Comparison of ENCODE assay signal across 22 cellular contexts in the genomic region with DNA sequence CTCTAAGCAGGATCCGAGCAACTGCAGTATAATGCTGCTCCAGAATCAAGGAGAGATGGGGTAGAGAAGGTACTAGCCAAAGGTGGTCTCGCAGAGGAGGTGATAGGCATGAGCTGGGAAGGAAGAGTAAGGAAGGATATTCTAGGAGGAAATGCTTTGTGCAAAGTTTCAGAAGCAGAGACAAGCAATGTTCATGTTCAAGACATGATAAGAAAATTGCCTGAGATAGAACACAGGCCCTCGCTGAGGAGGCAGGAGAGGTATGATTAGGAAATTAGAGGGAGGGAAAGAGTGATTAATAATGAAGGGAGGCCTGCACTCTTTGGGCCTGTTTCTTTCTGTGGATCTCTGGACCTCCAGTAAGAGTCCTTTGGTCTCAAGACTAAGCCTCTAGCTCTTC. TPM values are rescaled to one million over a fixed set of nuclear protein-coding genes. Genes with fewer than 3 reads are reported as not detected.
DNase-seq lines count a peak whose midpoint lies in the region; ATAC-seq lines count a peak whose summit lies in the region.
"Had no signal": no experiment of that assay in that cellular context is flagged by ENCODE, and none has a peak within 500 bp of the region (broad histone marks: within the 10 kb centered on the region; RNA-seq: fewer than 3 reads in every experiment).

No MANE protein-coding gene starts in this region.

- H3K4me1 Mint-ChIP-seq in activated CD4-positive, alpha-beta T cell treated with anti-CD3 and anti-CD28 coated beads, Interleukin-2, amount 10 ng/mL, durations not matched to agents 7 days and 5 days = peaks cover 40% of the 10 kb centered on the region
- peaks cover 36% of the 10 kb centered on the region for H3K4me1 Mint-ChIP-seq in activated CD4-positive, alpha-beta T cell treated with anti-CD3 and anti-CD28 coated beads for 36 hours
- peaks cover 42% of the 10 kb centered on the region for H3K4me1 Mint-ChIP-seq in activated T-helper 17 cell treated with anti-CD3 and anti-CD28 coated beads, Interleukin-2, amount 50 U/mL, for 72 hours
- peaks cover 83% of the 10 kb centered on the region for H3K4me1 Mint-ChIP-seq in dendritic cell treated with granulocyte-macrophage colony-stimulating factor and Interleukin-4, amounts not matched to agents 40 ng/mL and 50 ng/mL, for 4 days (ENCODE audit: low read depth)
- peaks cover 53% of the 10 kb centered on the region for H3K4me1 Mint-ChIP-seq in stimulated activated memory B cell treated with anti-CD40 and anti-IgM and Interleukin-4, amounts not matched to agents 10 μg/mL and 1 μg/mL and 100 μg/mL, for 72 hours
- peaks cover 39% of the 10 kb centered on the region for H3K4me1 Mint-ChIP-seq in T-helper 17 cell

- ATAC-seq in activated CD4-positive, alpha-beta T cell treated with anti-CD3 and anti-CD28 coated beads for 36 hours = no peak
- ATAC-seq in activated T-helper 17 cell treated with anti-CD3 and anti-CD28 coated beads, Interleukin-2, amount 50 U/mL, for 72 hours (replicated peaks) = no peak
- no peak for ATAC-seq in stimulated activated memory B cell treated with anti-CD40 and anti-IgM and Interleukin-4, amounts not matched to agents 10 μg/mL and 1 μg/mL and 100 μg/mL, for 72 hours
- ATAC-seq in T-helper 17 cell = no peak
- ATAC-seq: A549, Panc1 had no signal

- H3K27ac Mint-ChIP-seq in activated CD4-positive, alpha-beta T cell treated with anti-CD3 and anti-CD28 coated beads, Interleukin-2, amount 10 ng/mL, durations not matched to agents 7 days and 5 days = peak overlapping the region; percentile 15
- no peak overlapping the region for H3K27ac Mint-ChIP-seq in activated CD4-positive, alpha-beta T cell treated with anti-CD3 and anti-CD28 coated beads for 36 hours
- peak overlapping the region; percentile 37 for H3K27ac Mint-ChIP-seq in activated T-helper 17 cell treated with anti-CD3 and anti-CD28 coated beads, Interleukin-2, amount 50 U/mL, for 72 hours
- peak overlapping the region; percentile 63 for H3K27ac Mint-ChIP-seq in dendritic cell treated with granulocyte-macrophage colony-stimulating factor and Interleukin-4, amounts not matched to agents 40 ng/mL and 50 ng/mL, for 4 days
- peak overlapping the region; percentile 10 for H3K27ac Mint-ChIP-seq in stimulated activated memory B cell treated with anti-CD40 and anti-IgM and Interleukin-4, amounts not matched to agents 10 μg/mL and 1 μg/mL and 100 μg/mL, for 72 hours
- H3K27ac Mint-ChIP-seq in T-helper 17 cell = no peak overlapping the region
- H3K27ac Mint-ChIP-seq: B cell, CD14-positive monocyte had no signal

- H3K4me3 Mint-ChIP-seq in activated CD4-positive, alpha-beta T cell treated with anti-CD3 and anti-CD28 coated beads, Interleukin-2, amount 10 ng/mL, durations not matched to agents 7 days and 5 days = no peak overlapping the region
- no peak overlapping the region for H3K4me3 Mint-ChIP-seq in activated CD4-positive, alpha-beta T cell treated with anti-CD3 and anti-CD28 coated beads for 36 hours
- peak overlapping the region; percentile 19 for H3K4me3 Mint-ChIP-seq in activated T-helper 17 cell treated with anti-CD3 and anti-CD28 coated beads, Interleukin-2, amount 50 U/mL, for 72 hours
- no peak overlapping the region for H3K4me3 Mint-ChIP-seq in dendritic cell treated with granulocyte-macrophage colony-stimulating factor and Interleukin-4, amounts not matched to agents 40 ng/mL and 50 ng/mL, for 4 days
- H3K4me3 Mint-ChIP-seq in stimulated activated memory B cell treated with anti-CD40 and anti-IgM and Interleukin-4, amounts not matched to agents 10 μg/mL and 1 μg/mL and 100 μg/mL, for 72 hours = no peak overlapping the region
- no peak overlapping the region for H3K4me3 Mint-ChIP-seq in T-helper 17 cell
- H3K4me3 Mint-ChIP-seq: B cell, CD14-positive monocyte had no signal

- no peaks in the 10 kb centered on the region for H3K9me3 ChIP-seq in T-helper 17 cell (ENCODE audit: control insufficient read depth, low read length, poor library complexity, severe bottlenecking)
- H3K9me3 ChIP-seq: A549 had no signal

- intact Hi-C loops in activated CD4-positive, alpha-beta T cell treated with anti-CD3 and anti-CD28 coated beads for 36 hours (cut with DNase I, micrococcal nuclease) = loop anchor here in 1 of 2 experiments (2.0 kb wide), 1 partner anchor 14 kb away; no protein-coding TSS in a partner anchor
- intact Hi-C loops in dendritic cell treated with granulocyte-macrophage colony-stimulating factor and Interleukin-4, amounts not matched to agents 40 ng/mL and 50 ng/mL, for 4 days (cut with micrococcal nuclease) = no loop called here

- H3K9me3 Mint-ChIP-seq in activated CD4-positive, alpha-beta T cell treated with anti-CD3 and anti-CD28 coated beads, Interleukin-2, amount 10 ng/mL, durations not matched to agents 7 days and 5 days = no peaks in the 10 kb centered on the region
- H3K9me3 Mint-ChIP-seq in activated CD4-positive, alpha-beta T cell treated with anti-CD3 and anti-CD28 coated beads for 36 hours (ENCODE audit: low read depth) = no peaks in the 10 kb centered on the region
- no peaks in the 10 kb centered on the region for H3K9me3 Mint-ChIP-seq in activated T-helper 17 cell treated with anti-CD3 and anti-CD28 coated beads, Interleukin-2, amount 50 U/mL, for 72 hours
- H3K9me3 Mint-ChIP-seq in dendritic cell treated with granulocyte-macrophage colony-stimulating factor and Interleukin-4, amounts not matched to agents 40 ng/mL and 50 ng/mL, for 4 days = no peaks in the 10 kb centered on the region
- H3K9me3 Mint-ChIP-seq in stimulated activated memory B cell treated with anti-CD40 and anti-IgM and Interleukin-4, amounts not matched to agents 10 μg/mL and 1 μg/mL and 100 μg/mL, for 72 hours = no peaks in the 10 kb centered on the region
- H3K9me3 Mint-ChIP-seq: CD14-positive monocyte had no signal

- CTCF ChIA-PET in activated CD4-positive, alpha-beta T cell treated with anti-CD3 and anti-CD28 coated beads, Interleukin-2, amount 10 ng/mL, durations not matched to agents 7 days and 5 days (lab: Charles Lee) = interaction anchor here (0.6 to 11.8 kb wide), 4 partner anchors 15 to 322 kb away, joined by 3 to 176 read pairs (median 4); no protein-coding TSS in a partner anchor
- CTCF ChIA-PET in activated CD4-positive, alpha-beta T cell treated with anti-CD3 and anti-CD28 coated beads for 36 hours (lab: Charles Lee) = interaction anchor here (16.6 kb wide), 1 partner anchor 63 kb away, joined by 455 read pairs; no protein-coding TSS in a partner anchor

- DNase-seq in activated CD4-positive, alpha-beta T cell treated with anti-CD3 and anti-CD28 coated beads, Interleukin-2, amount 10 ng/mL, durations not matched to agents 7 days and 5 days = no peak
- no peak for DNase-seq in activated CD4-positive, alpha-beta T cell treated with anti-CD3 and anti-CD28 coated beads for 36 hours
- DNase-seq in NCI-H510A treated with DMSO at 0.1 percent for 48 hours (lab: John Stamatoyannopoulos, UW) (no peak), T-helper 17 cell (no peak)
- DNase-seq: EL, GF-D8, GOT3, HCEC 1CT, NCI-H1105, NCI-H146, NCI-H2029 treated with DMSO at 0.1 percent for 48 hours, NCI-H226, NCI-H524, NCI-H82, SIG-M5 had no signal

- H3K27me3 Mint-ChIP-seq in activated CD4-positive, alpha-beta T cell treated with anti-CD3 and anti-CD28 coated beads, Interleukin-2, amount 10 ng/mL, durations not matched to agents 7 days and 5 days = peaks cover 2% of the 10 kb centered on the region
- H3K27me3 Mint-ChIP-seq in activated CD4-positive, alpha-beta T cell treated with anti-CD3 and anti-CD28 coated beads for 36 hours = no peaks in the 10 kb centered on the region
- H3K27me3 Mint-ChIP-seq in activated T-helper 17 cell treated with anti-CD3 and anti-CD28 coated beads, Interleukin-2, amount 50 U/mL, for 72 hours = peaks cover 3% of the 10 kb centered on the region
- peaks cover 8% of the 10 kb centered on the region for H3K27me3 Mint-ChIP-seq in dendritic cell treated with granulocyte-macrophage colony-stimulating factor and Interleukin-4, amounts not matched to agents 40 ng/mL and 50 ng/mL, for 4 days
- H3K27me3 Mint-ChIP-seq in stimulated activated memory B cell treated with anti-CD40 and anti-IgM and Interleukin-4, amounts not matched to agents 10 μg/mL and 1 μg/mL and 100 μg/mL, for 72 hours = peaks cover 14% of the 10 kb centered on the region
- peaks cover 9% of the 10 kb centered on the region for H3K27me3 Mint-ChIP-seq in T-helper 17 cell

- H3K36me3 Mint-ChIP-seq in activated CD4-positive, alpha-beta T cell treated with anti-CD3 and anti-CD28 coated beads, Interleukin-2, amount 10 ng/mL, durations not matched to agents 7 days and 5 days (ENCODE audit: low read depth) = no peaks in the 10 kb centered on the region
- no peaks in the 10 kb centered on the region for H3K36me3 Mint-ChIP-seq in activated CD4-positive, alpha-beta T cell treated with anti-CD3 and anti-CD28 coated beads for 36 hours (ENCODE audit: low read depth)
- H3K36me3 Mint-ChIP-seq in activated T-helper 17 cell treated with anti-CD3 and anti-CD28 coated beads, Interleukin-2, amount 50 U/mL, for 72 hours (ENCODE audit: low read depth) = no peaks in the 10 kb centered on the region
- no peaks in the 10 kb centered on the region for H3K36me3 Mint-ChIP-seq in dendritic cell treated with granulocyte-macrophage colony-stimulating factor and Interleukin-4, amounts not matched to agents 40 ng/mL and 50 ng/mL, for 4 days (ENCODE audit: low read depth)
- H3K36me3 Mint-ChIP-seq in stimulated activated memory B cell treated with anti-CD40 and anti-IgM and Interleukin-4, amounts not matched to agents 10 μg/mL and 1 μg/mL and 100 μg/mL, for 72 hours = no peaks in the 10 kb centered on the region
- peaks cover 2% of the 10 kb centered on the region for H3K36me3 Mint-ChIP-seq in T-helper 17 cell (ENCODE audit: low read depth)
- H3K36me3 Mint-ChIP-seq: CD14-positive monocyte had no signal

- POLR2A ChIA-PET in activated CD4-positive, alpha-beta T cell treated with anti-CD3 and anti-CD28 coated beads, Interleukin-2, amount 10 ng/mL, durations not matched to agents 7 days and 5 days (lab: Charles Lee) = no interaction called here
- POLR2A ChIA-PET in activated CD4-positive, alpha-beta T cell treated with anti-CD3 and anti-CD28 coated beads for 36 hours (lab: Charles Lee) = no interaction called here

RNA-seq across cellular contexts. Expression of a gene that starts 12.9 kb away (rescaled TPM):
- 10 to 100 TPM; 33.3 to 37.5 TPM for total RNA-seq in activated CD4-positive, alpha-beta T cell treated with anti-CD3 and anti-CD28 coated beads, Interleukin-2, amount 10 ng/mL, durations not matched to agents 7 days and 5 days
- total RNA-seq in activated CD4-positive, alpha-beta T cell treated with anti-CD3 and anti-CD28 coated beads for 36 hours = 10 to 100 TPM; 32.0 to 36.7 TPM
- 10 to 100 TPM; 18.4 to 39.4 TPM for total RNA-seq in activated T-helper 17 cell treated with anti-CD3 and anti-CD28 coated beads, Interleukin-2, amount 50 U/mL, for 72 hours
- 10 to 100 TPM; 74.0 to 78.2 TPM for total RNA-seq in T-helper 17 cell

RNA-seq across cellular contexts. Expression of a gene that starts 51.5 kb away (rescaled TPM):
- total RNA-seq in activated CD4-positive, alpha-beta T cell treated with anti-CD3 and anti-CD28 coated beads, Interleukin-2, amount 10 ng/mL, durations not matched to agents 7 days and 5 days = not detected
- total RNA-seq in activated CD4-positive, alpha-beta T cell treated with anti-CD3 and anti-CD28 coated beads for 36 hours = not detected
- under 1 TPM in 1 of 2 donors, not detected in 1; 0.26 TPM for total RNA-seq in activated T-helper 17 cell treated with anti-CD3 and anti-CD28 coated beads, Interleukin-2, amount 50 U/mL, for 72 hours
- total RNA-seq in T-helper 17 cell = under 1 TPM in 1 of 2 donors, not detected in 1; 0.15 TPM
- total RNA-seq: B cell had no signal

Comparison
In these comparisons a context has a peak if more than half of its experiments do, and no peak if none do; other contexts are left out.
1. H3K27ac Mint-ChIP-seq: peak in activated CD4-positive, alpha-beta T cell treated with anti-CD3 and anti-CD28 coated beads, Interleukin-2, amount 10 ng/mL, durations not matched to agents 7 days and 5 days (single experiment), activated T-helper 17 cell treated with anti-CD3 and anti-CD28 coated beads, Interleukin-2, amount 50 U/mL, for 72 hours (single experiment), dendritic cell treated with granulocyte-macrophage colony-stimulating factor and Interleukin-4, amounts not matched to agents 40 ng/mL and 50 ng/mL, for 4 days (single experiment) and stimulated activated memory B cell treated with anti-CD40 and anti-IgM and Interleukin-4, amounts not matched to agents 10 μg/mL and 1 μg/mL and 100 μg/mL, for 72 hours (single experiment); none in activated CD4-positive, alpha-beta T cell treated with anti-CD3 and anti-CD28 coated beads for 36 hours (single experiment) and T-helper 17 cell (single experiment).